In genomic region chr1:90704817-90705216, GRCh38 we compare ENCODE assay signal across 38 cellular contexts. TPM values are rescaled to one million over a fixed set of nuclear protein-coding genes. Genes with fewer than 3 reads are reported as not detected.
"Had no signal": no experiment of that assay in that cellular context is flagged by ENCODE, and none has a peak within 500 bp of the region (broad histone marks: within the 10 kb centered on the region; RNA-seq: fewer than 3 reads in every experiment).

No MANE protein-coding gene starts in this region.

- DNase-seq: activated CD4-positive, alpha-beta memory T cell treated with anti-CD3 and anti-CD28 coated beads for 36 hours; activated CD4-positive, alpha-beta T cell treated with anti-CD3 and anti-CD28 coated beads for 48 hours; activated naive CD8-positive, alpha-beta T cell treated with anti-CD3 and anti-CD28 coated beads, Interleukin-2, amount 50 U/mL, for 24 hours; activated T-cell treated with anti-CD3 and anti-CD28 coated beads, Interleukin-2, amount 50 U/mL, for 4 hours; amygdala; caudate nucleus; cortex of kidney; effector memory CD8-positive, alpha-beta T cell; head of caudate nucleus; hippocampal formation; kidney; left colon; mammary epithelial cell; nephron progenitor cell; nucleus accumbens; pancreas; stimulated activated CD4-positive, alpha-beta T cell treated with anti-CD3 and anti-CD28 coated beads, Interleukin-1b, Interleukin-23, amount 100 ng/mL, for 48 hours; stimulated activated CD4-positive, alpha-beta T cell treated with anti-CD3 and anti-CD28 coated beads, Interleukin-4, amount 100 ng/mL, for 4 hours; stimulated activated CD8-positive, alpha-beta memory T cell treated with anti-CD3 and anti-CD28 coated beads, Interleukin-4, amount 100 ng/mL, for 48 hours; stimulated activated naive CD8-positive, alpha-beta T cell treated with anti-CD3 and anti-CD28 coated beads, Interleukin-15, amount 100 ng/mL, for 72 hours; T-helper 1 cell had no signal

- H3K36me3 ChIP-seq: gastroesophageal sphincter, pancreas, prostate gland, upper lobe of left lung, vagina had no signal

- H3K4me1 ChIP-seq: prostate gland had no signal

- H3K27ac ChIP-seq: gastroesophageal sphincter, pancreas, prostate gland, upper lobe of left lung, vagina had no signal

- ATAC-seq: activated naive CD8-positive, alpha-beta T cell treated with anti-CD3 and anti-CD28 coated beads, Interleukin-2, amount 50 U/mL, for 24 hours; activated T-cell treated with anti-CD3 and anti-CD28 coated beads, Interleukin-2, amount 50 U/mL, for 4 hours; activated T-helper 17 cell treated with anti-CD3 and anti-CD28 coated beads, Interleukin-2, amount 50 U/mL, for 72 hours; effector memory CD8-positive, alpha-beta T cell; gastroesophageal sphincter; left colon; pancreas; stimulated activated memory B cell treated with anti-CD40 and anti-IgM and Interleukin-4, amounts not matched to agents 10 μg/mL and 1 μg/mL and 100 μg/mL, for 72 hours; stimulated activated naive CD8-positive, alpha-beta T cell treated with anti-CD3 and anti-CD28 coated beads, Interleukin-15, amount 100 ng/mL, for 72 hours had no signal

- FAIRE-seq: endothelial cell of umbilical vein, kidney, pancreas had no signal

- H3K36me3 Mint-ChIP-seq: stimulated activated memory B cell treated with anti-CD40 and anti-IgM and Interleukin-4, amounts not matched to agents 10 μg/mL and 1 μg/mL and 100 μg/mL, for 72 hours had no signal

- H3K27ac Mint-ChIP-seq: activated CD4-positive, alpha-beta memory T cell treated with anti-CD3 and anti-CD28 coated beads for 36 hours; activated naive CD4-positive, alpha-beta T cell treated with anti-CD3 and anti-CD28 coated beads, Interleukin-2, amount 50 U/mL, for 24 hours; activated naive CD8-positive, alpha-beta T cell treated with anti-CD3 and anti-CD28 coated beads, Interleukin-2, amount 50 U/mL, for 24 hours; activated T-helper 17 cell treated with anti-CD3 and anti-CD28 coated beads, Interleukin-2, amount 50 U/mL, for 72 hours; effector memory CD8-positive, alpha-beta T cell; nephron progenitor cell; stimulated activated memory B cell treated with anti-CD40 and anti-IgM and Interleukin-4, amounts not matched to agents 10 μg/mL and 1 μg/mL and 100 μg/mL, for 72 hours; stimulated activated naive CD8-positive, alpha-beta T cell treated with anti-CD3 and anti-CD28 coated beads, Interleukin-15, amount 100 ng/mL, for 72 hours; T-helper 2 cell treated with Interferon-gamma antibody and Interleukin-4, amounts not matched to agents 5 μg/mL and 100 μg/mL, for 36 hours had no signal

- H3K4me3 ChIP-seq: gastroesophageal sphincter, pancreas, prostate gland, smooth muscle cell, upper lobe of left lung, vagina had no signal

- H3K4me1 Mint-ChIP-seq: activated T-helper 17 cell treated with anti-CD3 and anti-CD28 coated beads, Interleukin-2, amount 50 U/mL, for 72 hours had no signal

- H3K4me2 ChIP-seq: smooth muscle cell had no signal

- H3K4me3 Mint-ChIP-seq: activated CD4-positive, alpha-beta memory T cell treated with anti-CD3 and anti-CD28 coated beads for 36 hours; activated naive CD4-positive, alpha-beta T cell treated with anti-CD3 and anti-CD28 coated beads, Interleukin-2, amount 50 U/mL, for 24 hours; activated naive CD8-positive, alpha-beta T cell treated with anti-CD3 and anti-CD28 coated beads, Interleukin-2, amount 50 U/mL, for 24 hours; activated T-cell treated with anti-CD3 and anti-CD28 coated beads, Interleukin-2, amount 50 U/mL, for 4 hours; activated T-helper 17 cell treated with anti-CD3 and anti-CD28 coated beads, Interleukin-2, amount 50 U/mL, for 72 hours; effector memory CD8-positive, alpha-beta T cell; nephron progenitor cell; stimulated activated memory B cell treated with anti-CD40 and anti-IgM and Interleukin-4, amounts not matched to agents 10 μg/mL and 1 μg/mL and 100 μg/mL, for 72 hours; stimulated activated naive CD8-positive, alpha-beta T cell treated with anti-CD3 and anti-CD28 coated beads, Interleukin-15, amount 100 ng/mL, for 72 hours; T-helper 2 cell treated with Interferon-gamma antibody and Interleukin-4, amounts not matched to agents 5 μg/mL and 100 μg/mL, for 36 hours had no signal

- H3K9me3 Mint-ChIP-seq: activated naive CD8-positive, alpha-beta T cell treated with anti-CD3 and anti-CD28 coated beads, Interleukin-2, amount 50 U/mL, for 24 hours; activated T-cell treated with anti-CD3 and anti-CD28 coated beads, Interleukin-2, amount 50 U/mL, for 4 hours; activated T-helper 17 cell treated with anti-CD3 and anti-CD28 coated beads, Interleukin-2, amount 50 U/mL, for 72 hours; effector memory CD8-positive, alpha-beta T cell; nephron progenitor cell; stimulated activated memory B cell treated with anti-CD40 and anti-IgM and Interleukin-4, amounts not matched to agents 10 μg/mL and 1 μg/mL and 100 μg/mL, for 72 hours; stimulated activated naive CD8-positive, alpha-beta T cell treated with anti-CD3 and anti-CD28 coated beads, Interleukin-15, amount 100 ng/mL, for 72 hours; T-helper 2 cell treated with Interferon-gamma antibody and Interleukin-4, amounts not matched to agents 5 μg/mL and 100 μg/mL, for 36 hours had no signal

- H3K9me3 ChIP-seq: gastroesophageal sphincter, pancreas, prostate gland, upper lobe of left lung, vagina had no signal

RNA-seq across cellular contexts. Expression of gene BARHL2, which starts 12.3 kb away (rescaled TPM):
- total RNA-seq: activated CD4-positive, alpha-beta memory T cell treated with anti-CD3 and anti-CD28 coated beads for 36 hours; activated T-cell treated with anti-CD3 and anti-CD28 coated beads, Interleukin-2, amount 50 U/mL, for 4 hours; activated T-helper 17 cell treated with anti-CD3 and anti-CD28 coated beads, Interleukin-2, amount 50 U/mL, for 72 hours; chondrocyte; endothelial cell of umbilical vein; fibroblast of lung; fibroblast of villous mesenchyme; gastroesophageal sphincter; kidney; left colon; liver; mammary epithelial cell; mucosa of gallbladder; pancreas; smooth muscle cell; upper lobe of left lung; vagina had no signal
- polyA plus RNA-seq: endothelial cell of umbilical vein, esophagus, fibroblast of lung, liver, mammary epithelial cell, pancreas, smooth muscle cell, thymus had no signal
